Comparison of ENCODE assay signal across 15 cellular contexts in genomic region chr3:185926445-185926844, GRCh38. TPM values are rescaled to one million over a fixed set of nuclear protein-coding genes. Genes with fewer than 3 reads are reported as not detected.
DNase-seq lines count a peak whose midpoint lies in the region; ATAC-seq and TF ChIP-seq lines count a peak whose summit lies in the region.
"Had no signal": no experiment of that assay in that cellular context is flagged by ENCODE, and none has a peak within 500 bp of the region (broad histone marks: within the 10 kb centered on the region; RNA-seq: fewer than 3 reads in every experiment).

No MANE protein-coding gene starts in this region.

- CTCF ChIA-PET in CD4-positive, alpha-beta T cell (lab: Charles Lee): interaction anchor here (1.1 to 1.9 kb wide), 3 partner anchors 10 to 690 kb away, joined by 3 to 5 read pairs (median 5); no protein-coding TSS in a partner anchor
- CTCF ChIA-PET in mammary epithelial cell (lab: Charles Lee; ENCODE audit: low non-redundant PET): no interaction called here
- CTCF ChIA-PET in naive thymus-derived CD4-positive, alpha-beta T cell (lab: Charles Lee): no interaction called here

- H3K36me3 Mint-ChIP-seq in CD4-positive, alpha-beta T cell (ENCODE audit: low read depth): peaks cover 100% of the 10 kb centered on the region
- peaks cover 8 to 78% (median 51%) of the 10 kb centered on the region in 5 donors for H3K36me3 Mint-ChIP-seq in naive thymus-derived CD4-positive, alpha-beta T cell

- intact Hi-C loops in CD4-positive, alpha-beta T cell (cut with DNase I, micrococcal nuclease): no loop called here
- intact Hi-C loops in mammary epithelial cell (cut with micrococcal nuclease) (no loop called here), thyroid gland (cut with DNase I) (no loop called here)
- intact Hi-C loops in naive thymus-derived CD4-positive, alpha-beta T cell (cut with micrococcal nuclease): no loop called here

- no peaks in the 10 kb centered on the region for H3K9me3 Mint-ChIP-seq in CD4-positive, alpha-beta T cell
- H3K9me3 Mint-ChIP-seq in naive thymus-derived CD4-positive, alpha-beta T cell: no peaks in the 10 kb centered on the region

- H3K4me3 Mint-ChIP-seq in CD4-positive, alpha-beta T cell: peak overlapping the region; percentile 23
- H3K4me3 Mint-ChIP-seq in naive thymus-derived CD4-positive, alpha-beta T cell: peak overlapping the region in 9 of 10 donors; percentile 11 to 100 (median 63)

- H3K79me2 ChIP-seq in mammary epithelial cell (ENCODE audit: insufficient read depth, low read length): peaks cover 100% of the 10 kb centered on the region

- no peaks in the 10 kb centered on the region for H3K9me3 ChIP-seq in CD4-positive, alpha-beta T cell (ENCODE audit: control insufficient read depth, low read length)
- H3K9me3 ChIP-seq in HUES64 (ENCODE audit: insufficient read depth, low read depth, low read length) (no peaks in the 10 kb centered on the region), mammary epithelial cell (replicated peaks; ENCODE audit: insufficient read depth, low read length) (no peaks in the 10 kb centered on the region), thyroid gland (no peaks in the 10 kb centered on the region)
- H3K9me3 ChIP-seq in naive thymus-derived CD4-positive, alpha-beta T cell (ENCODE audit: control insufficient read depth in 2 of 3, low read length in 3 of 3): no peaks in the 10 kb centered on the region
- H3K9me3 ChIP-seq: BLaER1 treated with 17β-estradiol and CSF1 and Interleukin-3, amounts not matched to agents 10 nM and 100 nM had no signal

- H3K9ac ChIP-seq in HUES64 (ENCODE audit: low read depth, low read length) (peak overlapping the region; percentile 13; the same call in 1 of the 2 replicates), mammary epithelial cell (ENCODE audit: insufficient read depth, low read length) (no peak overlapping the region)

- WGBS in HUES64: 75% methylated on average over 9 of the region's 9 CpGs
- 21% methylated on average over 9 of the region's 9 CpGs for WGBS in mammary epithelial cell (ENCODE audit: low coverage, missing lambda C conversion rate)
- WGBS in thyroid gland, 2 donors: 36 to 50% methylated on average over 9 of the region's 9 CpGs

- ATAC-seq in CD4-positive, alpha-beta T cell (ENCODE audit: poor library complexity): no peak
- ATAC-seq in naive thymus-derived CD4-positive, alpha-beta T cell: no peak
- ATAC-seq in GM21576 (IDR thresholded peaks at IDR 0.05; ENCODE audit: unreplicated experiment): no peak

- in situ Hi-C loops in mammary epithelial cell (cut with MboI; ENCODE audit: low sequenced_read_pairs in 2 of 2): loop anchor here in 1 of 2 donors (10.0 kb wide), 1 partner anchor 112 kb away; no protein-coding TSS in a partner anchor

- no peak for TF ChIP-seq CTCF in CD4-positive, alpha-beta T cell (IDR thresholded peaks at IDR 0.05)
- TF ChIP-seq CTCF in mammary epithelial cell (conservative IDR thresholded peaks at IDR 0.05 in 1 of 2, IDR thresholded peaks at IDR 0.05 in 1 of 2; ENCODE audit: extremely low read depth in 1 of 2, insufficient read depth in 1 of 2, low read depth in 1 of 2, low read length in 2 of 2) (no peak), thyroid gland (IDR thresholded peaks at IDR 0.05) (no peak)

- DNase-seq in CD4-positive, alpha-beta T cell: no peak
- DNase-seq in mammary epithelial cell (no peak), thyroid gland (no peak)
- DNase-seq in naive thymus-derived CD4-positive, alpha-beta T cell: no peak
- DNase-seq in effector CD8-positive, alpha-beta T cell (lab: John Stamatoyannopoulos, UW): no peak
- no peak for DNase-seq in activated effector memory CD4-positive, alpha-beta T cell treated with Interleukin-2 at 50 U/mL for 16 hours
- DNase-seq: activated CD4-positive, CD25-positive, alpha-beta regulatory T cell; NCI-H1092 treated with DMSO at 0.1 percent for 48 hours; NCI-H510A treated with DMSO at 0.1 percent for 48 hours; nucleus accumbens; SHP77; stimulated activated CD4-positive, alpha-beta T cell treated with anti-CD3 and anti-CD28 coated beads, Interleukin-15, amount 100 ng/mL, for 24 hours had no signal

- H3K4me2 ChIP-seq in mammary epithelial cell (ENCODE audit: insufficient read depth, low read depth, low read length): peak overlapping the region; percentile 89

- H3K27ac ChIP-seq in CD4-positive, alpha-beta T cell (ENCODE audit: low read depth, low read length): no peak overlapping the region
- H3K27ac ChIP-seq in HUES64 (ENCODE audit: low read depth, low read length): no peak overlapping the region
- peak overlapping the region; percentile 16 for H3K27ac ChIP-seq in mammary epithelial cell (ENCODE audit: insufficient read depth, low read depth, low read length)
- H3K27ac ChIP-seq in naive thymus-derived CD4-positive, alpha-beta T cell (ENCODE audit: low read depth, low read length): peak overlapping the region; percentile 5
- H3K27ac ChIP-seq in thyroid gland: peak overlapping the region in 1 of 3 donors; percentile 39

- H3K36me3 ChIP-seq in HUES64 (ENCODE audit: insufficient read depth, low read length) (peaks cover 100% of the 10 kb centered on the region), mammary epithelial cell (ENCODE audit: insufficient read depth, low read length) (peaks cover 75% of the 10 kb centered on the region), thyroid gland (peaks cover 39 to 43% of the 10 kb centered on the region in 2 donors)
- peaks cover 40 to 62% (median 56%) of the 10 kb centered on the region in 3 experiments for H3K36me3 ChIP-seq in naive thymus-derived CD4-positive, alpha-beta T cell (ENCODE audit: control insufficient read depth in 2 of 3, insufficient read depth in 3 of 3, low read length in 3 of 3)

- H3K27me3 Mint-ChIP-seq in CD4-positive, alpha-beta T cell: no peaks in the 10 kb centered on the region
- H3K27me3 Mint-ChIP-seq in naive thymus-derived CD4-positive, alpha-beta T cell: no peaks in the 10 kb centered on the region

- no peak overlapping the region for H2AFZ ChIP-seq in mammary epithelial cell (ENCODE audit: low read depth, low read length)

- H3K27ac Mint-ChIP-seq in CD4-positive, alpha-beta T cell: peak overlapping the region; percentile 56
- peak overlapping the region in 8 of 9 donors; percentile 18 to 79 (median 56) for H3K27ac Mint-ChIP-seq in naive thymus-derived CD4-positive, alpha-beta T cell

- H3K4me1 ChIP-seq in HUES64 (ENCODE audit: insufficient read depth, low read length) (peaks cover 58% of the 10 kb centered on the region), mammary epithelial cell (ENCODE audit: insufficient read depth, low read length) (peaks cover 52% of the 10 kb centered on the region), thyroid gland (peaks cover 58 to 59% of the 10 kb centered on the region in 2 donors)
- peaks cover 50 to 62% of the 10 kb centered on the region in 2 donors for H3K4me1 ChIP-seq in naive thymus-derived CD4-positive, alpha-beta T cell (ENCODE audit: control insufficient read depth in 2 of 2, insufficient read depth in 2 of 2, low read length in 2 of 2)

- peaks cover 84% of the 10 kb centered on the region for H3K4me1 Mint-ChIP-seq in CD4-positive, alpha-beta T cell (ENCODE audit: low read depth)
- H3K4me1 Mint-ChIP-seq in naive thymus-derived CD4-positive, alpha-beta T cell: peaks cover 55 to 97% (median 85%) of the 10 kb centered on the region in 7 donors

- no TSS peak for BruUV-seq in mammary epithelial cell (replicated peaks; lab: Mats Ljungman, UMichigan)

- 0 out of 2 replicates have a peak overlapping the region, but pooled peaks have one; percentile 11 for H3K4me3 ChIP-seq in HUES64 (ENCODE audit: low read length)
- no peak overlapping the region for H3K4me3 ChIP-seq in mammary epithelial cell (replicated peaks in 1 of 3; ENCODE audit: insufficient read depth in 1 of 3, low read depth in 2 of 3, low read length in 3 of 3)
- no peak overlapping the region for H3K4me3 ChIP-seq in naive thymus-derived CD4-positive, alpha-beta T cell (ENCODE audit: low read length)
- H3K4me3 ChIP-seq in thyroid gland (replicated peaks in 1 of 3): no peak overlapping the region
- H3K4me3 ChIP-seq: BLaER1 treated with 17β-estradiol and CSF1 and Interleukin-3, amounts not matched to agents 10 nM and 100 nM had no signal

- dilution Hi-C loops in mammary epithelial cell (cut with HindIII; ENCODE audit: low sequenced_read_pairs): no loop called here

- H4K20me1 ChIP-seq in mammary epithelial cell (ENCODE audit: insufficient read depth, low read length): peaks cover 71% of the 10 kb centered on the region

- H3K27me3 ChIP-seq in CD4-positive, alpha-beta T cell (ENCODE audit: control insufficient read depth, insufficient read depth, low read length): no peaks in the 10 kb centered on the region
- H3K27me3 ChIP-seq in HUES64 (ENCODE audit: insufficient read depth, low read length) (no peaks in the 10 kb centered on the region), mammary epithelial cell (ENCODE audit: insufficient read depth, low read length) (no peaks in the 10 kb centered on the region), thyroid gland (no peaks in the 10 kb centered on the region)
- no peaks in the 10 kb centered on the region for H3K27me3 ChIP-seq in naive thymus-derived CD4-positive, alpha-beta T cell (ENCODE audit: control insufficient read depth in 2 of 2, insufficient read depth in 2 of 2, low read length in 2 of 2)
- H3K27me3 ChIP-seq: BLaER1 treated with 17β-estradiol and CSF1 and Interleukin-3, amounts not matched to agents 10 nM and 100 nM had no signal

- TF ChIP-seq POLR2A in thyroid gland (IDR thresholded peaks at IDR 0.05): no peak

- POLR2A ChIA-PET in CD4-positive, alpha-beta T cell (lab: Charles Lee): interaction anchor here (1.3 to 6.2 kb wide), 4 partner anchors 10 to 857 kb away, joined by 3 to 116 read pairs (median 16); partner anchors contain the start of genes EIF4A2 and TRA2B
- POLR2A ChIA-PET in naive thymus-derived CD4-positive, alpha-beta T cell (lab: Charles Lee): interaction anchor here (1.1 to 1.5 kb wide), 6 partner anchors 8 to 859 kb away, joined by 3 to 8 read pairs (median 4); partner anchors contain the start of gene TRA2B

RNA-seq across cellular contexts. Expression of gene TRA2B, which starts 11.4 kb away (rescaled TPM):
- 100 to 1,000 TPM; 549 to 585 TPM for total RNA-seq in CD4-positive, alpha-beta T cell
- 244 TPM for polyA plus RNA-seq in HUES64 (2013, experiment 1 of 2)
- polyA plus RNA-seq in HUES64 (2013, experiment 2 of 2): 229 TPM
- total RNA-seq in mammary epithelial cell (100 to 1,000 TPM; 117 to 151 TPM), thyroid gland (100 to 1,000 TPM; 162 to 237 (median 202) TPM)
- 130 TPM for polyA plus RNA-seq in mammary epithelial cell
- polyA minus RNA-seq in mammary epithelial cell: 210 TPM
- 100 to 1,000 TPM; 194 to 673 (median 216) TPM for total RNA-seq in naive thymus-derived CD4-positive, alpha-beta T cell
- 100 to 1,000 TPM; 182 to 221 TPM for polyA plus RNA-seq in naive thymus-derived CD4-positive, alpha-beta T cell

Comparison
In these comparisons a context has a peak if more than half of its experiments do, and no peak if none do; other contexts are left out.
1. H3K27ac ChIP-seq: peak in mammary epithelial cell (single experiment) and naive thymus-derived CD4-positive, alpha-beta T cell (single experiment); none in CD4-positive, alpha-beta T cell (single experiment) and HUES64 (single experiment).